ENCODE assay signal across 16 cellular contexts in the genomic region with DNA sequence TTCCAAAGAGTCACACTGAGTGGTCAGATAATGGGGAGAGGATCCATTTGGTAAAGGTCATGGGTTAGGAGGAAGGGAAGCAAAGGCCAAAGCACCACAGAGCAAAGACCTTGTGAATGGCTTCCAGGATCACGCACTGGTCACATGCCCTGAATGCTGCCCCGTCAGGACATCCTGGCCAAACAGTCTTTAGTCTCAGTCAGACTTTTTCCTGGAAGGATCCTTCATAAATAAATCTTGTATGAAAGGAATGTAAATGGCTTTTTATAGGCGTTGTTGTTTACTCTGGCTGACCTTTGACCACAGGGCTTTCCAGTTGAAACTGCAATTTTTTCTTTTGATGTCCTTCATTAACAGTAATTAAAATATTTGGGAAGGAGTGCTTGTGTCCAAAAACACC. TPM values are rescaled to one million over a fixed set of nuclear protein-coding genes. Genes with fewer than 3 reads are reported as not detected.
DNase-seq lines count a peak whose midpoint lies in the region; ATAC-seq and TF ChIP-seq lines count a peak whose summit lies in the region.
"Had no signal": no experiment of that assay in that cellular context is flagged by ENCODE, and none has a peak within 500 bp of the region (broad histone marks: within the 10 kb centered on the region; RNA-seq: fewer than 3 reads in every experiment).

No MANE protein-coding gene starts in this region.

- no peaks in the 10 kb centered on the region for H3K27me3 Mint-ChIP-seq in chondrocyte (ENCODE audit: low read depth)
- no peaks in the 10 kb centered on the region for H3K27me3 Mint-ChIP-seq in CD4-positive, alpha-beta T cell
- H3K27me3 Mint-ChIP-seq: activated CD8-positive, alpha-beta memory T cell treated with anti-CD3 and anti-CD28 coated beads, Interleukin-2, amount 10 ng/mL, durations not matched to agents 7 days and 5 days had no signal

- no peak overlapping the region for H3K4me3 ChIP-seq in liver (ENCODE audit: low read depth in 1 of 3, low read length in 3 of 3)
- H3K4me3 ChIP-seq in subcutaneous abdominal adipose tissue (ENCODE audit: low read depth in 1 of 5, low read length in 5 of 5) = no peak overlapping the region
- H3K4me3 ChIP-seq in thyroid gland (replicated peaks in 1 of 3) = no peak overlapping the region
- H3K4me3 ChIP-seq: HAP-1 had no signal

- H3K4me1 Mint-ChIP-seq in chondrocyte (ENCODE audit: low read depth) = peaks cover 14% of the 10 kb centered on the region
- no peaks in the 10 kb centered on the region for H3K4me1 Mint-ChIP-seq in CD4-positive, alpha-beta T cell (ENCODE audit: low read depth)
- H3K4me1 Mint-ChIP-seq: activated CD8-positive, alpha-beta memory T cell treated with anti-CD3 and anti-CD28 coated beads, Interleukin-2, amount 10 ng/mL, durations not matched to agents 7 days and 5 days; mesothelial cell of epicardium; stimulated activated effector memory CD8-positive, alpha-beta T cell treated with anti-CD3 and anti-CD28 coated beads, Interleukin-12 subunit alpha, Interleukin-12 subunit beta, amount 100 ng/mL, for 72 hours had no signal

- 20% methylated on average over 3 of the region's 3 CpGs for WGBS in liver
- 75% methylated on average over 3 of the region's 3 CpGs for WGBS in thyroid gland, 2 donors

- TF ChIP-seq CTCF in chondrocyte (IDR thresholded peaks at IDR 0.05) = no peak
- no peak for TF ChIP-seq CTCF in liver (IDR thresholded peaks at IDR 0.05; ENCODE audit: low read depth, low read length, missing input control)
- TF ChIP-seq CTCF in CD4-positive, alpha-beta T cell (IDR thresholded peaks at IDR 0.05) = no peak
- TF ChIP-seq CTCF in thyroid gland (IDR thresholded peaks at IDR 0.05) = no peak

- H3K27ac Mint-ChIP-seq in chondrocyte (ENCODE audit: unreplicated experiment) = peak overlapping the region; percentile 57
- no peak overlapping the region for H3K27ac Mint-ChIP-seq in CD4-positive, alpha-beta T cell
- H3K27ac Mint-ChIP-seq: activated CD8-positive, alpha-beta memory T cell treated with anti-CD3 and anti-CD28 coated beads, Interleukin-2, amount 10 ng/mL, durations not matched to agents 7 days and 5 days; mesothelial cell of epicardium; stimulated activated effector memory CD8-positive, alpha-beta T cell treated with anti-CD3 and anti-CD28 coated beads, Interleukin-12 subunit alpha, Interleukin-12 subunit beta, amount 100 ng/mL, for 72 hours had no signal

- H3K4me1 ChIP-seq in liver (ENCODE audit: control insufficient read depth in 4 of 4, insufficient read depth in 4 of 4, low read length in 3 of 4) (peaks cover 0 to 8% (median 7%) of the 10 kb centered on the region in 4 donors), subcutaneous abdominal adipose tissue (ENCODE audit: control insufficient read depth in 5 of 5, insufficient read depth in 5 of 5, low read length in 5 of 5) (peaks cover 0 to 9% (median 0%) of the 10 kb centered on the region in 5 donors), thyroid gland (peaks cover 0 to 5% of the 10 kb centered on the region in 2 donors)

- ATAC-seq in CD4-positive, alpha-beta T cell (ENCODE audit: poor library complexity) = no peak
- ATAC-seq: activated CD8-positive, alpha-beta memory T cell treated with anti-CD3 and anti-CD28 coated beads, Interleukin-2, amount 10 ng/mL, durations not matched to agents 7 days and 5 days; stimulated activated effector memory CD8-positive, alpha-beta T cell treated with anti-CD3 and anti-CD28 coated beads, Interleukin-12 subunit alpha, Interleukin-12 subunit beta, amount 100 ng/mL, for 72 hours had no signal

- H3K9me3 Mint-ChIP-seq in chondrocyte (ENCODE audit: low read depth) = no peaks in the 10 kb centered on the region
- no peaks in the 10 kb centered on the region for H3K9me3 Mint-ChIP-seq in CD4-positive, alpha-beta T cell
- H3K9me3 Mint-ChIP-seq: mesothelial cell of epicardium; stimulated activated effector memory CD8-positive, alpha-beta T cell treated with anti-CD3 and anti-CD28 coated beads, Interleukin-12 subunit alpha, Interleukin-12 subunit beta, amount 100 ng/mL, for 72 hours had no signal

- DNase-seq in HuH-7 (ENCODE audit: low spot score) (peak; percentile 21), chondrocyte (ENCODE audit: low spot score) (no peak), kidney glomerular epithelial cell (lab: John Stamatoyannopoulos, UW) (no peak), thyroid gland (no peak)
- no peak for DNase-seq in CD4-positive, alpha-beta T cell
- no peak for DNase-seq in activated CD4-positive, alpha-beta T cell treated with anti-CD3 and anti-CD28 coated beads for 48 hours
- DNase-seq: activated CD4-positive, CD25-positive, alpha-beta regulatory T cell; activated CD8-positive, alpha-beta memory T cell treated with anti-CD3 and anti-CD28 coated beads, Interleukin-2, amount 10 ng/mL, durations not matched to agents 7 days and 5 days; DMS79; NCI-H187; OCI-M1 had no signal

- H3K9ac ChIP-seq in liver (ENCODE audit: low read depth in 1 of 2, low read length in 2 of 2) (no peak overlapping the region), subcutaneous abdominal adipose tissue (ENCODE audit: low read length in 5 of 5) (no peak overlapping the region)

- peak; percentile 14 to 19 for TF ChIP-seq RAD21 in liver (IDR thresholded peaks at IDR 0.05)

- H3K36me3 ChIP-seq in liver (ENCODE audit: control insufficient read depth in 4 of 4, insufficient read depth in 3 of 4, low read depth in 1 of 4, low read length in 3 of 4) (peaks cover 7 to 32% (median 19%) of the 10 kb centered on the region in 4 donors), subcutaneous abdominal adipose tissue (ENCODE audit: control insufficient read depth in 5 of 5, insufficient read depth in 5 of 5, low read length in 5 of 5) (peaks cover 22 to 61% (median 29%) of the 10 kb centered on the region in 5 donors), thyroid gland (peaks cover 20 to 23% of the 10 kb centered on the region in 2 donors)

- H3K27ac ChIP-seq in liver (ENCODE audit: low read depth in 1 of 2, low read length in 2 of 2) = peak overlapping the region; percentile 20 to 36
- H3K27ac ChIP-seq in subcutaneous abdominal adipose tissue (ENCODE audit: low read depth, low read length) = peak overlapping the region; percentile 11
- no peak overlapping the region for H3K27ac ChIP-seq in CD4-positive, alpha-beta T cell (ENCODE audit: low read depth, low read length)
- H3K27ac ChIP-seq in thyroid gland = no peak overlapping the region

- H3K27me3 ChIP-seq in liver (ENCODE audit: control insufficient read depth in 4 of 4, insufficient read depth in 4 of 4, low read length in 3 of 4) (no peaks in the 10 kb centered on the region), subcutaneous abdominal adipose tissue (ENCODE audit: control insufficient read depth in 5 of 5, insufficient read depth in 4 of 5, low read length in 5 of 5) (no peaks in the 10 kb centered on the region), thyroid gland (no peaks in the 10 kb centered on the region)
- no peaks in the 10 kb centered on the region for H3K27me3 ChIP-seq in CD4-positive, alpha-beta T cell (ENCODE audit: control insufficient read depth, insufficient read depth, low read length)

- POLR2A ChIA-PET in CD4-positive, alpha-beta T cell (lab: Charles Lee) = no interaction called here

- intact Hi-C loops in CD4-positive, alpha-beta T cell (cut with DNase I, micrococcal nuclease) = no loop called here
- intact Hi-C loops in thyroid gland (cut with DNase I) = no loop called here

- H3K9me3 ChIP-seq in liver (ENCODE audit: control insufficient read depth in 4 of 4, low read length in 3 of 4) (no peaks in the 10 kb centered on the region), subcutaneous abdominal adipose tissue (ENCODE audit: control insufficient read depth in 5 of 5, low read length in 5 of 5) (no peaks in the 10 kb centered on the region), thyroid gland (no peaks in the 10 kb centered on the region)
- no peaks in the 10 kb centered on the region for H3K9me3 ChIP-seq in CD4-positive, alpha-beta T cell (ENCODE audit: control insufficient read depth, low read length)
- H3K9me3 ChIP-seq: HAP-1 had no signal

- H3K36me3 Mint-ChIP-seq in chondrocyte (ENCODE audit: low read depth) = peaks cover 16% of the 10 kb centered on the region
- H3K36me3 Mint-ChIP-seq in CD4-positive, alpha-beta T cell (ENCODE audit: low read depth) = peaks cover 77% of the 10 kb centered on the region

- no peak overlapping the region for H3K4me3 Mint-ChIP-seq in chondrocyte (ENCODE audit: unreplicated experiment)
- H3K4me3 Mint-ChIP-seq in CD4-positive, alpha-beta T cell = no peak overlapping the region
- H3K4me3 Mint-ChIP-seq: activated CD8-positive, alpha-beta memory T cell treated with anti-CD3 and anti-CD28 coated beads, Interleukin-2, amount 10 ng/mL, durations not matched to agents 7 days and 5 days; mesothelial cell of epicardium; stimulated activated effector memory CD8-positive, alpha-beta T cell treated with anti-CD3 and anti-CD28 coated beads, Interleukin-12 subunit alpha, Interleukin-12 subunit beta, amount 100 ng/mL, for 72 hours had no signal

- no peak for TF ChIP-seq POLR2A in thyroid gland (IDR thresholded peaks at IDR 0.05)

- CTCF ChIA-PET in CD4-positive, alpha-beta T cell (lab: Charles Lee) = no interaction called here

TF ChIP-seq in liver, 16 proteins besides CTCF, POLR2A, EP300 and RAD21 (continues in another document):
- TF ChIP-seq HNF4A (conservative IDR thresholded peaks at IDR 0.05) = peak; percentile 86 to 89

RNA-seq across cellular contexts. Expression of a gene that starts 48.3 kb away (rescaled TPM):
- 2.8 to 78.5 TPM (median 77.6 TPM) in 3 replicates for total RNA-seq in chondrocyte
- total RNA-seq in liver = 1 to 10 TPM in 1 of 2 donors, under 1 TPM in 1; 0.19 to 1.0 TPM
- polyA plus RNA-seq in liver = 1 to 10 TPM; 1.2 to 3.5 TPM
- total RNA-seq in CD4-positive, alpha-beta T cell = under 1 TPM; 0.42 to 0.47 TPM
- 1 to 10 TPM; 1.1 to 3.1 (median 1.8) TPM for total RNA-seq in thyroid gland

Comparison
In these comparisons a context has a peak if more than half of its experiments do, and no peak if none do; other contexts are left out.
1. H3K27ac ChIP-seq: peak in liver (2 of 2) and subcutaneous abdominal adipose tissue (single experiment); none in CD4-positive, alpha-beta T cell (single experiment) and thyroid gland (0 of 3).